8 cellular contexts compared by ENCODE assay signal in genomic region chr16:83808573-83809014, GRCh38. TPM values are rescaled to one million over a fixed set of nuclear protein-coding genes. Genes with fewer than 3 reads are reported as not detected.
A peak's percentile ranks its signal among the peaks of the same experiment; 100 is the strongest.
DNase-seq lines count a peak whose midpoint lies in the region; ATAC-seq and TF ChIP-seq lines count a peak whose summit lies in the region.

No MANE protein-coding gene starts in this region.

- WGBS in ovary, 3 donors, result 8 to 12% (median 12%) methylated on average over 11 of the region's 11 CpGs

- DNase-seq in OCI-LY7 (ENCODE audit: low spot score) (no peak), epithelial cell of esophagus (ENCODE audit: low read depth) (no peak), ovary (no peak), GM20000 (ENCODE audit: low spot score) (no peak), 8988T (no peak)
- DNase-seq in activated CD8-positive, alpha-beta memory T cell treated with anti-CD3 and anti-CD28 coated beads, Interleukin-2, amount 50 U/mL, for 48 hours, result no peak

- no peak for TF ChIP-seq CTCF in DOHH2 (IDR thresholded peaks at IDR 0.05; ENCODE audit: low read depth, low read length, poor library complexity, severe bottlenecking)
- TF ChIP-seq CTCF in OCI-LY7 (conservative IDR thresholded peaks at IDR 0.05; ENCODE audit: low read length), result no peak
- no peak for TF ChIP-seq CTCF in epithelial cell of esophagus (IDR thresholded peaks at IDR 0.05; ENCODE audit: insufficient read depth, low read depth, low read length, missing control alignments)
- TF ChIP-seq CTCF in ovary (IDR thresholded peaks at IDR 0.05), result no peak
- TF ChIP-seq CTCF in GM20000 (IDR thresholded peaks at IDR 0.05; ENCODE audit: extremely low read depth, missing control alignments), result no peak

- peaks cover 4% of the 10 kb centered on the region; the same call in 1 of the 2 replicates for H3K9me3 ChIP-seq in DOHH2 (ENCODE audit: control insufficient read depth, insufficient read depth, low read length)
- no peaks in the 10 kb centered on the region for H3K9me3 ChIP-seq in OCI-LY7 (ENCODE audit: low read length)
- no peaks in the 10 kb centered on the region for H3K9me3 ChIP-seq in ovary

- no peaks in the 10 kb centered on the region for H3K27me3 ChIP-seq in DOHH2 (ENCODE audit: control insufficient read depth, low read length)
- no peaks in the 10 kb centered on the region for H3K27me3 ChIP-seq in ovary

- H3K9me2 ChIP-seq in DOHH2 (replicated peaks; ENCODE audit: control insufficient read depth, low read length), result no peaks in the 10 kb centered on the region
- H3K9me2 ChIP-seq in OCI-LY7 (ENCODE audit: insufficient read depth, low read length), result no peaks in the 10 kb centered on the region

- POLR2A ChIA-PET in OCI-LY7 (lab: Charles Lee), result interaction anchor here (0.7 to 1.2 kb wide), 3 partner anchors 11 to 25 kb away, joined by 3 read pairs; no protein-coding TSS in a partner anchor

- intact Hi-C loops in OCI-LY7 (cut with micrococcal nuclease; ENCODE audit: unreplicated experiment) (loop anchor here (5.0 to 10.0 kb wide), 2 partner anchors 89 to 206 kb away; partner anchors contain the start of gene MLYCD), ovary (cut with DNase I) (no loop called here)

- H3K4me2 ChIP-seq in DOHH2 (ENCODE audit: low read length) (peak overlapping the region; percentile 90), OCI-LY7 (ENCODE audit: low read length) (peak overlapping the region; percentile 94)

- H3K79me2 ChIP-seq in DOHH2 (ENCODE audit: control insufficient read depth, low read length) (peaks cover 33% of the 10 kb centered on the region), OCI-LY7 (ENCODE audit: insufficient read depth, low read depth, low read length) (peaks cover 22% of the 10 kb centered on the region)

- H3F3A ChIP-seq in DOHH2 (ENCODE audit: control insufficient read depth, insufficient read depth), result no peaks in the 10 kb centered on the region

- no TSS peak for BruUV-seq in OCI-LY7 (replicated peaks; lab: Mats Ljungman, UMichigan)

- H4K20me1 ChIP-seq in DOHH2 (ENCODE audit: control insufficient read depth, insufficient read depth, low read depth, low read length), result peaks cover 9% of the 10 kb centered on the region; the same call in 1 of the 2 replicates
- H4K20me1 ChIP-seq in OCI-LY7 (ENCODE audit: insufficient read depth, low read length), result peaks cover 7% of the 10 kb centered on the region; the same call in 1 of the 2 replicates

- CTCF ChIA-PET in OCI-LY7 (lab: Charles Lee; ENCODE audit: unreplicated experiment), result interaction anchor here (0.6 kb wide), 2 partner anchors 459 to 711 kb away, joined by 3 read pairs; no protein-coding TSS in a partner anchor

- H3K4me3 ChIP-seq in DOHH2 (ENCODE audit: low read length) (peak overlapping the region; percentile 96), OCI-LY7 (ENCODE audit: low read depth, low read length, poor library complexity, severe bottlenecking) (peak overlapping the region; percentile 95), epithelial cell of esophagus (ENCODE audit: low read length) (peak overlapping the region; percentile 84), ovary (peak overlapping the region; percentile 72)

- H2AFZ ChIP-seq in OCI-LY7 (ENCODE audit: low read length), result peak overlapping the region; percentile 88; the same call in 1 of the 2 replicates

- no peak for TF ChIP-seq POLR2A in ovary (IDR thresholded peaks at IDR 0.05)

- ATAC-seq in HG02870 (IDR thresholded peaks at IDR 0.05; ENCODE audit: unreplicated experiment), result no peak

- peaks cover 27% of the 10 kb centered on the region for H3K4me1 ChIP-seq in DOHH2 (ENCODE audit: control insufficient read depth, low read length)
- peaks cover 22% of the 10 kb centered on the region for H3K4me1 ChIP-seq in OCI-LY7 (ENCODE audit: insufficient read depth, low read length, poor library complexity, severe bottlenecking)
- H3K4me1 ChIP-seq in ovary (ENCODE audit: insufficient read depth), result peaks cover 10% of the 10 kb centered on the region

- 0 out of 2 replicates have a peak overlapping the region, but pooled peaks have one; percentile 20 for H3K27ac ChIP-seq in DOHH2 (ENCODE audit: low read depth, low read length)
- no peak overlapping the region for H3K27ac ChIP-seq in OCI-LY7 (ENCODE audit: low read depth, low read length, poor library complexity, severe bottlenecking)
- H3K27ac ChIP-seq in ovary, result peak overlapping the region in 1 of 2 donors; percentile 64

- TF ChIP-seq EP300 in ovary (IDR thresholded peaks at IDR 0.05), result no peak

- H3K36me3 ChIP-seq in DOHH2 (ENCODE audit: control insufficient read depth, low read length) (peaks cover 47% of the 10 kb centered on the region), OCI-LY7 (ENCODE audit: insufficient read depth, low read length) (peaks cover 41% of the 10 kb centered on the region), ovary (no peaks in the 10 kb centered on the region)

RNA-seq across cellular contexts. Expression of gene HSBP1, which starts 0.8 kb away (rescaled TPM):
- total RNA-seq in OCI-LY7 (2014; rRNA removed; shearing (Covaris generic)), result 131 and 150 TPM in 2 replicates
- total RNA-seq in OCI-LY7 (2022), result 104 and 105 TPM in 2 replicates
- 100 to 1,000 TPM in 2 of 7 donors, 10 to 100 TPM in 5; 17.0 to 126 (median 94.0) TPM for total RNA-seq in ovary
- 100 to 1,000 TPM in 1 of 2 donors, 10 to 100 TPM in 1; 40.1 to 139 TPM for polyA plus RNA-seq in ovary
